Comparison of ENCODE assay signal across 8 cellular contexts in genomic region chr5:43043400-43043756, GRCh38. TPM values are rescaled to one million over a fixed set of nuclear protein-coding genes. Genes with fewer than 3 reads are reported as not detected.
DNase-seq lines count a peak whose midpoint lies in the region; ATAC-seq, FAIRE-seq and TF ChIP-seq lines count a peak whose summit lies in the region.

No MANE protein-coding gene starts in this region.

- peaks cover 54% of the 10 kb centered on the region for H3K79me2 ChIP-seq in K562 (ENCODE audit: control insufficient read depth, insufficient read depth, low read length)

- H3K4me2 ChIP-seq in K562 (ENCODE audit: insufficient read depth, low read length) = peak overlapping the region; percentile 91

- H3K4me3 Mint-ChIP-seq in memory B cell = peak overlapping the region; percentile 99

- H2AFZ ChIP-seq in K562 (ENCODE audit: low read depth, low read length) = peak overlapping the region; percentile 93

- in situ Hi-C loops in K562 (cut with MboI) = loop anchor here (5.0 kb wide), 1 partner anchor 136 kb away; no protein-coding TSS in a partner anchor

- TF ChIP-seq POLR2A in heart left ventricle (IDR thresholded peaks at IDR 0.05) = no peak
- no peak; the same call in 1 of the 2 replicates for TF ChIP-seq POLR2A in K562 (conservative IDR thresholded peaks at IDR 0.05)

- no peaks in the 10 kb centered on the region for H3K27me3 Mint-ChIP-seq in memory B cell

- FAIRE-seq in K562 (lab: Jason Lieb, UNC) = no peak

- H3K27me3 ChIP-seq in heart left ventricle (peaks cover 0 to 51% (median 12%) of the 10 kb centered on the region in 9 donors), K562 (ENCODE audit: control insufficient read depth in 2 of 2, insufficient read depth in 2 of 2, low read length in 2 of 2) (no peaks in the 10 kb centered on the region), upper lobe of right lung (peaks cover 5% of the 10 kb centered on the region)

- intact Hi-C loops in heart left ventricle (cut with DNase I) (loop anchor here in 9 of 10 donors (2.0 to 10.0 kb wide), 8 partner anchors 21 to 136 kb away; no protein-coding TSS in a partner anchor), Right ventricle myocardium inferior (cut with DNase I) (loop anchor here (5.0 kb wide), 1 partner anchor 36 kb away; no protein-coding TSS in a partner anchor), K562 (cut with micrococcal nuclease) (loop anchor here (10.0 kb wide), 2 partner anchors 289 to 459 kb away; partner anchors contain the start of gene CCDC152), upper lobe of right lung (cut with DNase I) (no loop called here)

- ATAC-seq in heart left ventricle (no peak), Right ventricle myocardium inferior (no peak), K562 (no peak), memory B cell (ENCODE audit: low read depth) (no peak), upper lobe of right lung (no peak)

- WGBS in heart left ventricle, 4 donors = 6 to 10% (median 7%) methylated on average over 7 of the region's 7 CpGs
- WGBS in K562 (ENCODE audit: insufficient coverage, low coverage, missing lambda C conversion rate) = under 1% methylated on average over 7 of the region's 7 CpGs

- CTCF ChIA-PET in K562 (lab: Yijun Ruan, JAX; ENCODE audit: low intra/inter-chr PET ratio) = interaction anchor here (1.2 to 1.8 kb wide), 2 partner anchors 21 to 63 kb away, joined by 4 to 9 read pairs; no protein-coding TSS in a partner anchor

- H3K9ac ChIP-seq in K562 (ENCODE audit: insufficient read depth in 1 of 2, low read depth in 2 of 2, low read length in 2 of 2) = peak overlapping the region; percentile 88 to 96

- H3K9me3 ChIP-seq in heart left ventricle (no peaks in the 10 kb centered on the region), K562 (replicated peaks; ENCODE audit: control insufficient read depth, insufficient read depth, low read depth, low read length) (no peaks in the 10 kb centered on the region; the same call in 1 of the 2 replicates), upper lobe of right lung (no peaks in the 10 kb centered on the region)

- BruUV-seq in K562 (replicated peaks; lab: Mats Ljungman, UMichigan) = no TSS peak

- peaks cover 3% of the 10 kb centered on the region for H3K36me3 Mint-ChIP-seq in memory B cell

- H3K4me1 ChIP-seq in heart left ventricle = peaks cover 0 to 25% (median 5%) of the 10 kb centered on the region in 12 donors
- peaks cover 6 to 30% of the 10 kb centered on the region in 2 experiments; a peak in 4 of 5 replicates for H3K4me1 ChIP-seq in K562 (replicated peaks in 1 of 2; ENCODE audit: control insufficient read depth in 2 of 2, insufficient read depth in 2 of 2, low read length in 2 of 2)
- no peaks in the 10 kb centered on the region for H3K4me1 ChIP-seq in upper lobe of right lung

- H3K36me3 ChIP-seq in heart left ventricle = no peaks in the 10 kb centered on the region
- peaks cover 13% of the 10 kb centered on the region; the same call in 2 of the 3 replicates for H3K36me3 ChIP-seq in K562 (ENCODE audit: control insufficient read depth, insufficient read depth, low read length)
- no peaks in the 10 kb centered on the region for H3K36me3 ChIP-seq in upper lobe of right lung

- no peak for TF ChIP-seq EP300 in K562 (IDR thresholded peaks at IDR 0.05; ENCODE audit: low read length)

- no peaks in the 10 kb centered on the region for H4K20me1 ChIP-seq in K562 (replicated peaks; ENCODE audit: control insufficient read depth, insufficient read depth, low read length)

- TF ChIP-seq CTCF in heart left ventricle (IDR thresholded peaks at IDR 0.05) (no peak), K562 (IDR thresholded peaks at IDR 0.05 in 2 of 3, conservative IDR thresholded peaks at IDR 0.05 in 1 of 3; ENCODE audit: insufficient read depth in 2 of 3, low read depth in 1 of 3, low read length in 3 of 3) (no peak), upper lobe of right lung (IDR thresholded peaks at IDR 0.05) (no peak)

- H3K27ac ChIP-seq in heart left ventricle = peak overlapping the region; percentile 89 to 99 (median 95)
- peak overlapping the region; percentile 94 for H3K27ac ChIP-seq in K562 (ENCODE audit: extremely low read depth, low read depth, low read length)
- H3K27ac ChIP-seq in upper lobe of right lung = peak overlapping the region; percentile 100

- H3K4me3 ChIP-seq in heart left ventricle (peak overlapping the region; percentile 28 to 77 (median 66)), K562 (peak overlapping the region; percentile 49), upper lobe of right lung (peak overlapping the region; percentile 73)

- H3K9me1 ChIP-seq in K562 (ENCODE audit: control insufficient read depth, insufficient read depth, low read length) = no peaks in the 10 kb centered on the region

- H3K9me3 Mint-ChIP-seq in memory B cell = no peaks in the 10 kb centered on the region

- POLR2A ChIA-PET in K562 (lab: Yijun Ruan, JAX) = interaction anchor here (1.4 to 4.3 kb wide), 2 partner anchors 22 to 35 kb away, joined by 3 to 38 read pairs; no protein-coding TSS in a partner anchor

- peaks cover 20% of the 10 kb centered on the region for H3K4me1 Mint-ChIP-seq in memory B cell

- no peak for TF ChIP-seq RAD21 in K562 (CRISPR knock-in tag; conservative IDR thresholded peaks at IDR 0.05 in 1 of 2, IDR thresholded peaks at IDR 0.05 in 1 of 2)

- H3K27ac Mint-ChIP-seq in memory B cell = peak overlapping the region; percentile 99

- DNase-seq in heart left ventricle (no peak), Right ventricle myocardium inferior (ENCODE audit: missing footprints) (no peak), K562 (ENCODE audit: extremely low read depth in 1 of 4, low spot score in 3 of 4) (no peak), memory B cell (ENCODE audit: low spot score in 2 of 2) (no peak), upper lobe of right lung (no peak), activated gamma-delta T cell (lab: John Stamatoyannopoulos, UW) (no peak), CD1c-positive myeloid dendritic cell (ENCODE audit: extremely low spot score) (no peak), NCI-H345 treated with DMSO at 0.1 percent for 48 hours (lab: John Stamatoyannopoulos, UW; ENCODE audit: unreplicated experiment) (no peak)

TF ChIP-seq in K562, 482 proteins besides CTCF, POLR2A, EP300 and RAD21 (continues in another document):
- TF ChIP-seq CSDE1 (IDR thresholded peaks at IDR 0.05) = 0 out of 4 replicates have a peak, but pooled peaks of 1 of the 2 experiments have one; percentile 1
- no peak for TF ChIP-seq ETV1 (tag; conservative IDR thresholded peaks at IDR 0.05; ENCODE audit: low read depth)
- TF ChIP-seq ELK3 (CRISPR knock-in tag; IDR thresholded peaks at IDR 0.05) = no peak
- peak; percentile 87 for TF ChIP-seq NFATC3 (IDR thresholded peaks at IDR 0.05)
- TF ChIP-seq ZBTB33 (CRISPR knock-in tag; IDR thresholded peaks at IDR 0.05) = peak; percentile 7; the same call in 1 of the 2 replicates
- TF ChIP-seq NUFIP1 (IDR thresholded peaks at IDR 0.05; ENCODE audit: partially characterized antibody) = no peak
- TF ChIP-seq MTA2 (IDR thresholded peaks at IDR 0.05; ENCODE audit: low read depth) = 0 out of 2 replicates have a peak, but pooled peaks have one; percentile 1
- TF ChIP-seq OTX1 (CRISPR knock-in tag; IDR thresholded peaks at IDR 0.05) = peak; percentile 33; the same call in 1 of the 2 replicates
- TF ChIP-seq SPI1 (IDR thresholded peaks at IDR 0.05; ENCODE audit: borderline replicate concordance, low read depth, low read length) = no peak

RNA-seq across cellular contexts. Expression of gene ANXA2R, which starts 3.3 kb away (rescaled TPM):
- total RNA-seq in heart left ventricle = 1 to 10 TPM in 7 of 9 donors, under 1 TPM in 2; 0.49 to 2.4 (median 1.4) TPM
- polyA plus RNA-seq in heart left ventricle = 1 to 10 TPM; 1.1 to 2.0 TPM
- total RNA-seq in Right ventricle myocardium inferior = 0.84 TPM
- 22.1 and 27.2 TPM in 2 replicates for total RNA-seq in K562 (2011; cell fraction: chromatin; rRNA removed; ENCODE audit: low replicate concordance)
- total RNA-seq in K562 (2011; cell fraction: nucleolus; rRNA removed) = 17.0 and 20.7 TPM in 2 replicates
- 21.3 and 21.4 TPM in 2 replicates for total RNA-seq in K562 (2011; cell fraction: nucleoplasm; rRNA removed)
- 3.4 and 3.5 TPM in 2 replicates for total RNA-seq in K562 (2014; rRNA removed)
- 2.8 and 3.4 TPM in 2 replicates for total RNA-seq in K562 (2014; rRNA removed; fragmentation: Illumina TruSeq; extraction: Trizol)
- 3.4 and 3.5 TPM in 2 replicates for total RNA-seq in K562 (2015; rRNA removed; fragmentation: Illumina TruSeq; extraction: Trizol)
- 3.9 and 4.3 TPM in 2 replicates for total RNA-seq in K562 (2021)
- 2.3 and 2.7 TPM in 2 replicates for polyA plus RNA-seq in K562 (2011; rRNA removed)
- polyA plus RNA-seq in K562 (2011; cell fraction: cytosol; rRNA removed) = 2.6 and 3.1 TPM in 2 replicates
- 6.1 and 8.3 TPM in 2 replicates for polyA plus RNA-seq in K562 (2011; cell fraction: nucleus; rRNA removed)
- 3.4 and 6.0 TPM in 2 replicates for polyA plus RNA-seq in K562 (2012)
- polyA plus RNA-seq in K562 (2014; fragmentation: Illumina TruSeq; extraction: Trizol) = 2.3 and 3.4 TPM in 2 replicates
- polyA plus RNA-seq in K562 (2014; fragmentation: Nextera tagmentation; extraction: Ambion mirVana) = 1 to 10 TPM; 2.1 to 3.5 TPM
- polyA plus RNA-seq in K562 (2014; rRNA removed) = 4.8 and 7.5 TPM in 2 replicates
- 5.8 and 6.1 TPM in 2 replicates for polyA minus RNA-seq in K562 (2011; rRNA and poly(A)+ RNA removed)
- 0.48 and 1.8 TPM in 2 replicates for polyA minus RNA-seq in K562 (2011; cell fraction: cytosol; rRNA and poly(A)+ RNA removed)
- polyA minus RNA-seq in K562 (2011; cell fraction: nucleus; rRNA and poly(A)+ RNA removed) = 15.4 and 18.3 TPM in 2 replicates
- total RNA-seq in upper lobe of right lung = 4.8 TPM
